In genomic region chr3:152620395-152620794, GRCh38 we compare ENCODE assay signal across 18 cellular contexts.
A peak's percentile ranks its signal among the peaks of the same experiment; 100 is the strongest.
DNase-seq lines count a peak whose midpoint lies in the region; ATAC-seq and TF ChIP-seq lines count a peak whose summit lies in the region.
"Had no signal": no experiment of that assay in that cellular context is flagged by ENCODE, and none has a peak within 500 bp of the region (broad histone marks: within the 10 kb centered on the region; RNA-seq: fewer than 3 reads in every experiment).

No MANE protein-coding gene starts in this region.

- BruUV-seq in PC-9 (replicated peaks; lab: Mats Ljungman, UMichigan) = no TSS peak

- no peak overlapping the region for H3K4me2 ChIP-seq in PC-9
- H3K4me2 ChIP-seq: KMS-11 had no signal

- H4K20me1 ChIP-seq in PC-9 (ENCODE audit: insufficient read depth) = no peaks in the 10 kb centered on the region

- POLR2A ChIA-PET in PC-9 (lab: Charles Lee; ENCODE audit: unreplicated experiment) = no interaction called here

- no peak overlapping the region for H3K27ac ChIP-seq in PC-9
- peak overlapping the region in 57 of 59 donors; percentile 6 to 84 (median 74) for H3K27ac ChIP-seq in dorsolateral prefrontal cortex
- peak overlapping the region; percentile 78 for H3K27ac ChIP-seq in layer of hippocampus (ENCODE audit: low read depth, low read length)
- no peak overlapping the region for H3K27ac ChIP-seq in substantia nigra (ENCODE audit: low read depth, low read length, poor library complexity, severe bottlenecking)
- H3K27ac ChIP-seq: KMS-11, Peyer's patch had no signal

- no peak for ATAC-seq in HG02938 (IDR thresholded peaks at IDR 0.05; ENCODE audit: unreplicated experiment)
- ATAC-seq: activated CD4-positive, alpha-beta T cell treated with anti-CD3 and anti-CD28 coated beads for 36 hours; activated T-cell treated with anti-CD3 and anti-CD28 coated beads, Interleukin-2, amount 50 U/mL, for 4 hours had no signal

- no peak for TF ChIP-seq CTCF in PC-9 (conservative IDR thresholded peaks at IDR 0.05)
- TF ChIP-seq CTCF in dorsolateral prefrontal cortex (IDR thresholded peaks at IDR 0.05 in 54 of 56, conservative IDR thresholded peaks at IDR 0.05 in 2 of 56; ENCODE audit: low read depth in 1 of 56, partially characterized antibody in 56 of 56) = no peak
- TF ChIP-seq CTCF in BE2C (IDR thresholded peaks at IDR 0.05; ENCODE audit: low read depth, low read length) = no peak

- no peaks in the 10 kb centered on the region for H3K79me2 ChIP-seq in PC-9 (ENCODE audit: low read depth)

- H3K27me3 ChIP-seq in PC-9 (ENCODE audit: insufficient read depth, low read depth) = no peaks in the 10 kb centered on the region
- no peaks in the 10 kb centered on the region for H3K27me3 ChIP-seq in dorsolateral prefrontal cortex
- H3K27me3 ChIP-seq in layer of hippocampus (ENCODE audit: control insufficient read depth, insufficient read depth, low read length) = no peaks in the 10 kb centered on the region
- no peaks in the 10 kb centered on the region for H3K27me3 ChIP-seq in BE2C
- H3K27me3 ChIP-seq: Peyer's patch, sigmoid colon had no signal

- CTCF ChIA-PET in PC-9 (lab: Charles Lee) = no interaction called here

- H3K36me3 ChIP-seq in PC-9 (ENCODE audit: low read depth) = no peaks in the 10 kb centered on the region
- H3K36me3 ChIP-seq in BE2C = no peaks in the 10 kb centered on the region
- H3K36me3 ChIP-seq: Peyer's patch, sigmoid colon had no signal

- H3K9me3 ChIP-seq in PC-9 (ENCODE audit: insufficient read depth, low read depth) = no peaks in the 10 kb centered on the region
- no peaks in the 10 kb centered on the region for H3K9me3 ChIP-seq in BE2C
- H3K9me3 ChIP-seq: Peyer's patch, sigmoid colon had no signal

- H3K4me1 ChIP-seq in PC-9 (replicated peaks; ENCODE audit: insufficient read depth) (no peaks in the 10 kb centered on the region), BE2C (no peaks in the 10 kb centered on the region)
- H3K4me1 ChIP-seq: Peyer's patch had no signal

- H3K9me2 ChIP-seq in PC-9 (ENCODE audit: insufficient read depth) = 0 out of 2 replicates have a peak, but pooled peaks cover 4% of the 10 kb centered on the region

- no peaks in the 10 kb centered on the region for H3F3A ChIP-seq in PC-9 (ENCODE audit: insufficient read depth, low read depth)

- H3K4me3 ChIP-seq in PC-9 (no peak overlapping the region), dorsolateral prefrontal cortex (peak overlapping the region in 18 of 59 donors; percentile 1 to 53 (median 23)), BE2C (ENCODE audit: low read depth, low read length) (no peak overlapping the region)
- H3K4me3 ChIP-seq: Peyer's patch, sigmoid colon had no signal

- DNase-seq in PC-9 = no peak
- DNase-seq in dorsolateral prefrontal cortex = peak in 6 of 10 donors; percentile 27 to 50 (median 40)
- DNase-seq in substantia nigra (lab: John Stamatoyannopoulos, UW) = peak in 26 of 49 donors; percentile 2 to 53 (median 17)
- DNase-seq in DMS79 treated with DMSO at 0.1 percent for 48 hours (lab: John Stamatoyannopoulos, UW) = no peak
- DNase-seq in BE2C = no peak
- DNase-seq: activated CD4-positive, alpha-beta T cell treated with anti-CD3 and anti-CD28 coated beads for 36 hours; activated naive CD4-positive, alpha-beta T cell; activated T-cell treated with anti-CD3 and anti-CD28 coated beads, Interleukin-2, amount 50 U/mL, for 4 hours; CD4-positive, CD25-positive, alpha-beta regulatory T cell; GF-D8; MV-4-11; NCI-H1694; NCI-H345; Peyer's patch; sigmoid colon had no signal

- peak overlapping the region; percentile 48; the same call in 1 of the 2 replicates for H2AFZ ChIP-seq in PC-9

- intact Hi-C loops in PC-9 (cut with micrococcal nuclease; ENCODE audit: unreplicated experiment) (no loop called here), dorsolateral prefrontal cortex (cut with DNase I) (no loop called here)

Comparison
In these comparisons a context has a peak if more than half of its experiments do, and no peak if none do; other contexts are left out.
1. DNase-seq: peak in dorsolateral prefrontal cortex (6 of 10) and substantia nigra (26 of 49); none in PC-9 (0 of 2), DMS79 treated with DMSO at 0.1 percent for 48 hours (single experiment) and BE2C (single experiment).
2. H3K27ac ChIP-seq: peak in dorsolateral prefrontal cortex (57 of 59) and layer of hippocampus (single experiment); none in PC-9 (single experiment) and substantia nigra (single experiment).